Comparison of ENCODE assay signal across 18 cellular contexts in genomic region chr10:133293810-133294119, GRCh38. TPM values are rescaled to one million over a fixed set of nuclear protein-coding genes. Genes with fewer than 3 reads are reported as not detected.
"Had no signal": no experiment of that assay in that cellular context is flagged by ENCODE, and none has a peak within 500 bp of the region (broad histone marks: within the 10 kb centered on the region; RNA-seq: fewer than 3 reads in every experiment).

No MANE protein-coding gene starts in this region.

- H3K4me1 ChIP-seq: testis had no signal

- DNase-seq: activated CD4-positive, alpha-beta T cell treated with anti-CD3 and anti-CD28 coated beads for 36 hours; activated CD8-positive, alpha-beta memory T cell treated with anti-CD3 and anti-CD28 coated beads, Interleukin-2, amount 50 U/mL, for 4 hours; effector memory CD4-positive, alpha-beta T cell; immature natural killer cell; left colon; stimulated activated naive CD4-positive, alpha-beta T cell treated with Interleukin-2 at 50 U/mL for 16 hours; testis; WERI-Rb-1 had no signal

- H3K27me3 ChIP-seq: spleen, testis had no signal

- FAIRE-seq: colon, urothelium cell line had no signal

- H3K9me3 ChIP-seq: spleen, testis had no signal

- H3K27ac ChIP-seq: testis, WERI-Rb-1 had no signal

- H3K4me3 ChIP-seq: spleen, testis had no signal

- H3K27ac Mint-ChIP-seq: activated CD4-positive, alpha-beta T cell treated with anti-CD3 and anti-CD28 coated beads for 36 hours; activated CD8-positive, alpha-beta T cell treated with anti-CD3 and anti-CD28 coated beads for 36 hours; immature natural killer cell; memory B cell; nephron had no signal

- H3K9me3 Mint-ChIP-seq: activated CD8-positive, alpha-beta T cell treated with anti-CD3 and anti-CD28 coated beads for 36 hours; immature natural killer cell; memory B cell; nephron had no signal

RNA-seq across cellular contexts. Expression of gene CALY, which starts 42.9 kb away (rescaled TPM):
- total RNA-seq: activated CD4-positive, alpha-beta T cell treated with anti-CD3 and anti-CD28 coated beads for 36 hours; activated CD8-positive, alpha-beta T cell treated with anti-CD3 and anti-CD28 coated beads for 36 hours; cardiac septum; pulmonary artery endothelial cell had no signal
- polyA plus RNA-seq: immature natural killer cell had no signal

RNA-seq across cellular contexts. Expression of gene PRAP1, which starts 53.4 kb away (rescaled TPM):
- total RNA-seq: activated CD4-positive, alpha-beta T cell treated with anti-CD3 and anti-CD28 coated beads for 36 hours; activated CD8-positive, alpha-beta T cell treated with anti-CD3 and anti-CD28 coated beads for 36 hours; cardiac septum; epithelial cell of proximal tubule; osteocyte; pulmonary artery endothelial cell; spleen had no signal
- polyA plus RNA-seq: immature natural killer cell, spleen had no signal
